Comparison of ENCODE assay signal across 20 cellular contexts in genomic region chr10:77781451-77782327, GRCh38.
DNase-seq lines count a peak whose midpoint lies in the region; ATAC-seq and TF ChIP-seq lines count a peak whose summit lies in the region.
"Had no signal": no experiment of that assay in that cellular context is flagged by ENCODE, and none has a peak within 500 bp of the region (broad histone marks: within the 10 kb centered on the region; RNA-seq: fewer than 3 reads in every experiment).

No MANE protein-coding gene starts in this region.

- POLR2A ChIA-PET in activated CD8-positive, alpha-beta T cell treated with anti-CD3 and anti-CD28 coated beads, Interleukin-2, amount 10 ng/mL, durations not matched to agents 7 days and 5 days (lab: Charles Lee): no interaction called here

- H3K9me3 ChIP-seq in lung (ENCODE audit: control insufficient read depth in 2 of 2, insufficient read depth in 1 of 2, low read length in 1 of 2): peaks cover 4 to 9% of the 10 kb centered on the region in 2 donors
- H3K9me3 ChIP-seq: Caco-2 had no signal

- H3K27ac ChIP-seq in lung (ENCODE audit: low read depth in 1 of 2, low read length in 1 of 2) (no peak overlapping the region), substantia nigra (ENCODE audit: low read depth, low read length, poor library complexity, severe bottlenecking) (no peak overlapping the region)
- H3K27ac ChIP-seq: 22Rv1, BLaER1, C4-2B, GM23248 had no signal

- CTCF ChIA-PET in activated CD8-positive, alpha-beta T cell treated with anti-CD3 and anti-CD28 coated beads, Interleukin-2, amount 10 ng/mL, durations not matched to agents 7 days and 5 days (lab: Charles Lee): no interaction called here

- peaks cover 4 to 7% of the 10 kb centered on the region in 2 donors for H3K36me3 ChIP-seq in lung (ENCODE audit: control insufficient read depth in 2 of 2, insufficient read depth in 2 of 2, low read length in 2 of 2)

- H3K4me1 Mint-ChIP-seq in activated CD8-positive, alpha-beta T cell treated with anti-CD3 and anti-CD28 coated beads, Interleukin-2, amount 10 ng/mL, durations not matched to agents 7 days and 5 days (ENCODE audit: low read depth): no peaks in the 10 kb centered on the region
- H3K4me1 Mint-ChIP-seq: B cell; CD4-positive, CD25-positive, alpha-beta regulatory T cell had no signal

- H3K27me3 Mint-ChIP-seq in activated CD8-positive, alpha-beta T cell treated with anti-CD3 and anti-CD28 coated beads, Interleukin-2, amount 10 ng/mL, durations not matched to agents 7 days and 5 days (ENCODE audit: low read depth): peaks cover 4% of the 10 kb centered on the region
- H3K27me3 Mint-ChIP-seq: B cell had no signal

- no peak overlapping the region for H3K4me3 Mint-ChIP-seq in activated CD8-positive, alpha-beta T cell treated with anti-CD3 and anti-CD28 coated beads, Interleukin-2, amount 10 ng/mL, durations not matched to agents 7 days and 5 days
- H3K4me3 Mint-ChIP-seq: B cell; CD4-positive, CD25-positive, alpha-beta regulatory T cell; CD8-positive, alpha-beta T cell had no signal

- TF ChIP-seq CTCF in lung (IDR thresholded peaks at IDR 0.05; ENCODE audit: control extremely low read depth, extremely low read depth): no peak

- no peaks in the 10 kb centered on the region for H3K4me1 ChIP-seq in lung (ENCODE audit: control insufficient read depth in 2 of 2, insufficient read depth in 2 of 2, low read length in 2 of 2)
- H3K4me1 ChIP-seq: BLaER1, Caco-2 had no signal

- H3K9me3 Mint-ChIP-seq in activated CD8-positive, alpha-beta T cell treated with anti-CD3 and anti-CD28 coated beads, Interleukin-2, amount 10 ng/mL, durations not matched to agents 7 days and 5 days (ENCODE audit: insufficient read depth): peaks cover 2% of the 10 kb centered on the region

- WGBS in lung, 2 donors: 93 to 96% methylated on average over 27 of the region's 27 CpGs

- intact Hi-C loops in posterior vena cava (cut with DNase I): no loop called here

- H3K27ac Mint-ChIP-seq in activated CD8-positive, alpha-beta T cell treated with anti-CD3 and anti-CD28 coated beads, Interleukin-2, amount 10 ng/mL, durations not matched to agents 7 days and 5 days: no peak overlapping the region
- H3K27ac Mint-ChIP-seq: B cell; CD4-positive, CD25-positive, alpha-beta regulatory T cell; CD8-positive, alpha-beta T cell had no signal

- peak; percentile 30 for DNase-seq in activated CD8-positive, alpha-beta memory T cell treated with anti-CD3 and anti-CD28 coated beads, Interleukin-2, amount 50 U/mL, for 48 hours
- DNase-seq in activated CD8-positive, alpha-beta memory T cell treated with anti-CD3 and anti-CD28 coated beads, Interleukin-2, amount 50 U/mL, for 4 hours: no peak
- no peak for DNase-seq in lung (ENCODE audit: low spot score)
- DNase-seq in posterior vena cava (ENCODE audit: low spot score): peak; percentile 75
- no peak for DNase-seq in NCI-H510A (lab: John Stamatoyannopoulos, UW)
- no peak for DNase-seq in activated CD8-positive, alpha-beta T cell treated with anti-CD3 and anti-CD28 coated beads, Interleukin-2, amount 10 ng/mL, durations not matched to agents 7 days and 5 days
- no peak for DNase-seq in substantia nigra (lab: John Stamatoyannopoulos, UW)
- DNase-seq: Caco-2; CD4-positive, CD25-positive, alpha-beta regulatory T cell; CD8-positive, alpha-beta T cell; DMS153; DND-41; GM23248; H7; HCEC 1CT had no signal

- ATAC-seq in lung (ENCODE audit: insufficient read depth, low FRiP score) (peak; percentile 34), GM21825 (IDR thresholded peaks at IDR 0.05; ENCODE audit: unreplicated experiment) (no peak)
- no peak for ATAC-seq in activated CD8-positive, alpha-beta T cell treated with anti-CD3 and anti-CD28 coated beads, Interleukin-2, amount 10 ng/mL, durations not matched to agents 7 days and 5 days
- ATAC-seq: CD8-positive, alpha-beta T cell had no signal

- H3K27me3 ChIP-seq in lung (ENCODE audit: control insufficient read depth, insufficient read depth): no peaks in the 10 kb centered on the region
- H3K27me3 ChIP-seq: BLaER1 had no signal

- no peaks in the 10 kb centered on the region for H3K36me3 Mint-ChIP-seq in activated CD8-positive, alpha-beta T cell treated with anti-CD3 and anti-CD28 coated beads, Interleukin-2, amount 10 ng/mL, durations not matched to agents 7 days and 5 days (ENCODE audit: low read depth)
- H3K36me3 Mint-ChIP-seq: CD4-positive, CD25-positive, alpha-beta regulatory T cell; CD8-positive, alpha-beta T cell had no signal

- no peak overlapping the region for H3K4me3 ChIP-seq in lung
- H3K4me3 ChIP-seq: BLaER1, GM23248 had no signal

Comparison
In these comparisons a context has a peak if more than half of its experiments do, and no peak if none do; other contexts are left out.
1. DNase-seq: peak in activated CD8-positive, alpha-beta memory T cell treated with anti-CD3 and anti-CD28 coated beads, Interleukin-2, amount 50 U/mL, for 48 hours (single experiment) and posterior vena cava (single experiment); none in activated CD8-positive, alpha-beta memory T cell treated with anti-CD3 and anti-CD28 coated beads, Interleukin-2, amount 50 U/mL, for 4 hours (single experiment), lung (single experiment), NCI-H510A (single experiment), activated CD8-positive, alpha-beta T cell treated with anti-CD3 and anti-CD28 coated beads, Interleukin-2, amount 10 ng/mL, durations not matched to agents 7 days and 5 days (single experiment) and substantia nigra (0 of 49).